In the genomic region with DNA sequence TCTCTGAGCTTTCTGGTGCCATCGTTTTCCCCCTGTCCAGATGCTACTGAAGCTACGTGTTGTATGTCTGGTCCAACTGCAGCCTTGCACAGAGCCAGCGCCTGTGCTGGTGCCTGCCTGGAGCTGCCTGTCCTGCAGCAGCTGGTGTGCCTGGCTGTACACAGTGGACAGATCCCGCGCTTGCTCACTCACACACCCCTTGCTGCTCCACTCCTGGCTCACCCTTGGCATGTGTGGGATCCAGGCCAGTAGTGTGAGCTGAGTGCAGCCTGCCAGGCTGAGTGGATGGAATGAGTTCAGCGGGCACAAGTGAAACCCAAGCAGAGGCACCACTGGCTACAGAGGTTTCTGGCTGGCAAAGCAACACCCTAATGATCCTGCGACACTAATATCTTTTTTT, we compare ENCODE assay signal across 14 cellular contexts. TPM values are rescaled to one million over a fixed set of nuclear protein-coding genes. Genes with fewer than 3 reads are reported as not detected.
A peak's percentile ranks its signal among the peaks of the same experiment; 100 is the strongest.
DNase-seq lines count a peak whose midpoint lies in the region; ATAC-seq and TF ChIP-seq lines count a peak whose summit lies in the region.
"Had no signal": no experiment of that assay in that cellular context is flagged by ENCODE, and none has a peak within 500 bp of the region (broad histone marks: within the 10 kb centered on the region; RNA-seq: fewer than 3 reads in every experiment).

No MANE protein-coding gene starts in this region.

- no peaks in the 10 kb centered on the region for H3K27me3 ChIP-seq in mammary epithelial cell (ENCODE audit: insufficient read depth, low read length)
- no peaks in the 10 kb centered on the region for H3K27me3 ChIP-seq in breast epithelium
- H3K27me3 ChIP-seq in heart right ventricle = no peaks in the 10 kb centered on the region
- H3K27me3 ChIP-seq in aorta (ENCODE audit: control insufficient read depth in 1 of 2, insufficient read depth in 2 of 2, low read length in 1 of 2) = no peaks in the 10 kb centered on the region
- H3K27me3 ChIP-seq: hepatocyte, suprapubic skin had no signal

- H3K27ac ChIP-seq in mammary epithelial cell (ENCODE audit: insufficient read depth, low read depth, low read length) (no peak overlapping the region), breast epithelium (no peak overlapping the region), heart right ventricle (peak overlapping the region in 2 of 10 donors; percentile 13 to 34), aorta (ENCODE audit: low read depth in 1 of 2, low read length in 2 of 2) (no peak overlapping the region)
- H3K27ac ChIP-seq: hepatocyte, suprapubic skin had no signal

- H4K20me1 ChIP-seq in mammary epithelial cell (ENCODE audit: insufficient read depth, low read length) = no peaks in the 10 kb centered on the region

- intact Hi-C loops in mammary epithelial cell (cut with micrococcal nuclease) (no loop called here), breast epithelium (cut with DNase I; ENCODE audit: low total_unique reads) (no loop called here), heart right ventricle (cut with DNase I) (no loop called here), aorta (cut with DNase I) (no loop called here)

- H3K36me3 ChIP-seq in mammary epithelial cell (ENCODE audit: insufficient read depth, low read length) (no peaks in the 10 kb centered on the region), breast epithelium (no peaks in the 10 kb centered on the region), heart right ventricle (peaks cover 0 to 17% (median 2%) of the 10 kb centered on the region in 9 donors), aorta (ENCODE audit: control insufficient read depth in 1 of 2, insufficient read depth in 2 of 2, low read length in 1 of 2) (peaks cover 0 to 2% of the 10 kb centered on the region in 2 donors)

- CTCF ChIA-PET in mammary epithelial cell (lab: Charles Lee; ENCODE audit: low non-redundant PET) = no interaction called here

- in situ Hi-C loops in mammary epithelial cell (cut with MboI; ENCODE audit: low sequenced_read_pairs in 2 of 2) = no loop called here

- H3K4me1 ChIP-seq in mammary epithelial cell (ENCODE audit: insufficient read depth, low read length) (peaks cover 9% of the 10 kb centered on the region), breast epithelium (no peaks in the 10 kb centered on the region), heart right ventricle (peaks cover 0 to 15% (median 4%) of the 10 kb centered on the region in 9 donors), aorta (ENCODE audit: control insufficient read depth in 1 of 2, insufficient read depth in 2 of 2, low read length in 2 of 2) (peaks cover 0 to 2% of the 10 kb centered on the region in 2 donors)

- TF ChIP-seq POLR2A in breast epithelium (IDR thresholded peaks at IDR 0.05) = no peak

- DNase-seq in mammary epithelial cell (peak; percentile 12), breast epithelium (ENCODE audit: low spot score in 2 of 2) (no peak), heart right ventricle (peak; percentile 63 to 65), occipital lobe (lab: John Stamatoyannopoulos, UW) (peak; percentile 64), aorta (peak; percentile 79 to 89), ecto neural progenitor cell (ENCODE audit: low spot score) (no peak)
- DNase-seq: activated T-cell treated with anti-CD3 and anti-CD28 coated beads for 4 hours; effector memory CD4-positive, alpha-beta T cell; KBM-7; NCI-H187 had no signal

- no peak for TF ChIP-seq CTCF in mammary epithelial cell (conservative IDR thresholded peaks at IDR 0.05 in 1 of 2, IDR thresholded peaks at IDR 0.05 in 1 of 2; ENCODE audit: extremely low read depth in 1 of 2, insufficient read depth in 1 of 2, low read depth in 1 of 2, low read length in 2 of 2)
- TF ChIP-seq CTCF in breast epithelium (IDR thresholded peaks at IDR 0.05) = no peak
- TF ChIP-seq CTCF in heart right ventricle (IDR thresholded peaks at IDR 0.05) = no peak

- H3K4me3 ChIP-seq in mammary epithelial cell (replicated peaks in 1 of 3; ENCODE audit: insufficient read depth in 1 of 3, low read depth in 2 of 3, low read length in 3 of 3) (no peak overlapping the region), breast epithelium (no peak overlapping the region), heart right ventricle (no peak overlapping the region), aorta (ENCODE audit: low read length in 2 of 2) (no peak overlapping the region)
- H3K4me3 ChIP-seq: hepatocyte, suprapubic skin had no signal

- no peak overlapping the region for H3K4me2 ChIP-seq in mammary epithelial cell (ENCODE audit: insufficient read depth, low read depth, low read length)
- H3K4me2 ChIP-seq: hepatocyte had no signal

- no peak overlapping the region for H2AFZ ChIP-seq in mammary epithelial cell (ENCODE audit: low read depth, low read length)
- H2AFZ ChIP-seq: hepatocyte had no signal

- no peak overlapping the region for H3K9ac ChIP-seq in mammary epithelial cell (ENCODE audit: insufficient read depth, low read length)

- peak; percentile 89 to 100 (median 96) for ATAC-seq in heart right ventricle
- peak; percentile 89 for ATAC-seq in aorta (ENCODE audit: low FRiP score)
- ATAC-seq in HG02973 (IDR thresholded peaks at IDR 0.05; ENCODE audit: unreplicated experiment) = no peak
- no peak for ATAC-seq in GM18861 (IDR thresholded peaks at IDR 0.05; ENCODE audit: unreplicated experiment)

- H3K79me2 ChIP-seq in mammary epithelial cell (ENCODE audit: insufficient read depth, low read length) = peaks cover 90% of the 10 kb centered on the region

- dilution Hi-C loops in mammary epithelial cell (cut with HindIII; ENCODE audit: low sequenced_read_pairs) = no loop called here

- H3K9me3 ChIP-seq in mammary epithelial cell (replicated peaks; ENCODE audit: insufficient read depth, low read length) = peaks cover 5% of the 10 kb centered on the region
- H3K9me3 ChIP-seq in breast epithelium = no peaks in the 10 kb centered on the region
- peaks cover 0 to 15% (median 0%) of the 10 kb centered on the region in 11 donors for H3K9me3 ChIP-seq in heart right ventricle
- no peaks in the 10 kb centered on the region for H3K9me3 ChIP-seq in aorta (ENCODE audit: control insufficient read depth, low read length)
- H3K9me3 ChIP-seq: suprapubic skin had no signal

- WGBS in mammary epithelial cell (ENCODE audit: low coverage, missing lambda C conversion rate) = 100% methylated on average over 4 of the region's 7 CpGs
- WGBS in heart right ventricle, 2 donors = 47 to 68% methylated on average over 7 of the region's 7 CpGs
- 9 to 12% methylated on average over 7 of the region's 7 CpGs for WGBS in aorta, 2 donors

- no TSS peak for BruUV-seq in mammary epithelial cell (replicated peaks; lab: Mats Ljungman, UMichigan)

RNA-seq across cellular contexts. Expression of gene FER, which starts 40.4 kb away (rescaled TPM):
- total RNA-seq in mammary epithelial cell = 10 to 100 TPM; 41.3 to 61.5 TPM
- 9.5 TPM for polyA plus RNA-seq in mammary epithelial cell
- polyA minus RNA-seq in mammary epithelial cell = 35.0 TPM
- total RNA-seq in breast epithelium = 10 to 100 TPM; 24.3 to 27.8 (median 27.2) TPM
- 10 to 100 TPM; 11.7 to 21.9 (median 15.3) TPM for total RNA-seq in heart right ventricle
- 1 to 10 TPM; 1.4 to 1.8 TPM for polyA plus RNA-seq in heart right ventricle
- total RNA-seq in occipital lobe = 101 TPM
- total RNA-seq in aorta = 10 to 100 TPM; 50.2 to 54.6 TPM
- 1 to 10 TPM; 5.1 to 5.5 TPM for polyA plus RNA-seq in aorta

Comparison
In these comparisons a context has a peak if more than half of its experiments do, and no peak if none do; other contexts are left out.
1. DNase-seq: peak in mammary epithelial cell (single experiment), heart right ventricle (2 of 2), occipital lobe (single experiment) and aorta (2 of 2); none in breast epithelium (0 of 2) and ecto neural progenitor cell (single experiment).
2. ATAC-seq: peak in heart right ventricle (8 of 8) and aorta (single experiment); none in HG02973 (single experiment) and GM18861 (single experiment).